19 cellular contexts compared by ENCODE assay signal in genomic region chr7:83640731-83641533, GRCh38. TPM values are rescaled to one million over a fixed set of nuclear protein-coding genes. Genes with fewer than 3 reads are reported as not detected.
A peak's percentile ranks its signal among the peaks of the same experiment; 100 is the strongest.
DNase-seq lines count a peak whose midpoint lies in the region; ATAC-seq and TF ChIP-seq lines count a peak whose summit lies in the region.
"Had no signal": no experiment of that assay in that cellular context is flagged by ENCODE, and none has a peak within 500 bp of the region (broad histone marks: within the 10 kb centered on the region; RNA-seq: fewer than 3 reads in every experiment).

No MANE protein-coding gene starts in this region.

- no peaks in the 10 kb centered on the region for H3K9me2 ChIP-seq in MM.1S (replicated peaks; ENCODE audit: insufficient read depth, low read length)

- WGBS in heart right ventricle, 2 donors: 77 to 91% methylated on average over 1 of the region's 1 CpG

- peak overlapping the region; percentile 30 for H2AFZ ChIP-seq in MM.1S (ENCODE audit: low read length)

- no peak for ATAC-seq in heart right ventricle

- peak; percentile 58 for DNase-seq in DMS53 treated with DMSO at 0.1 percent for 48 hours (lab: John Stamatoyannopoulos, UW; ENCODE audit: unreplicated experiment)
- DNase-seq in MM.1S: peak; percentile 51
- no peak for DNase-seq in neural crest cell (ENCODE audit: low read depth, low spot score)
- no peak for DNase-seq in stimulated activated CD4-positive, alpha-beta T cell treated with anti-CD3 and anti-CD28 coated beads, Interleukin-1b, Interleukin-23, amount 100 ng/mL, for 48 hours
- no peak for DNase-seq in T-helper 1 cell
- DNase-seq in heart right ventricle: no peak
- DNase-seq: AML-193, DMS79 treated with DMSO at 0.1 percent for 48 hours, NCI-H1092, NCI-H146, NCI-H2107, NCI-H2227 treated with DMSO at 0.1 percent for 48 hours, NCI-H524, SHP77 treated with DMSO at 0.1 percent for 48 hours had no signal

- H3K27ac ChIP-seq in MM.1S (ENCODE audit: low read length): no peak overlapping the region
- H3K27ac ChIP-seq in VCaP: peak overlapping the region; percentile 79
- no peak overlapping the region for H3K27ac ChIP-seq in heart right ventricle
- H3K27ac ChIP-seq: KMS-11 had no signal

- TF ChIP-seq CTCF in MM.1S (IDR thresholded peaks at IDR 0.05; ENCODE audit: low read length) (no peak), VCaP (conservative IDR thresholded peaks at IDR 0.05) (no peak), neural crest cell (conservative IDR thresholded peaks at IDR 0.05) (no peak), heart right ventricle (IDR thresholded peaks at IDR 0.05) (no peak)

- intact Hi-C loops in heart right ventricle (cut with DNase I): no loop called here

- H4K20me1 ChIP-seq in MM.1S (ENCODE audit: insufficient read depth, low read length): no peaks in the 10 kb centered on the region

- H3K4me1 ChIP-seq in MM.1S (ENCODE audit: low read length): peaks cover 6% of the 10 kb centered on the region; the same call in 1 of the 2 replicates
- H3K4me1 ChIP-seq in heart right ventricle: no peaks in the 10 kb centered on the region

- H3K9me3 ChIP-seq in MM.1S (replicated peaks; ENCODE audit: insufficient read depth, low read length): no peaks in the 10 kb centered on the region
- no peaks in the 10 kb centered on the region for H3K9me3 ChIP-seq in heart right ventricle

- no peak overlapping the region for H3K9ac ChIP-seq in MM.1S (ENCODE audit: low read length)
- H3K9ac ChIP-seq: KMS-11 had no signal

- peak overlapping the region; percentile 71 for H3K27ac Mint-ChIP-seq in neural crest cell (ENCODE audit: unreplicated experiment)
- H3K27ac Mint-ChIP-seq: CD14-positive monocyte had no signal

- no peaks in the 10 kb centered on the region for H3F3A ChIP-seq in MM.1S (ENCODE audit: insufficient read depth, low read length)

- H3K27me3 ChIP-seq in MM.1S (replicated peaks; ENCODE audit: insufficient read depth, low read length): no peaks in the 10 kb centered on the region
- no peaks in the 10 kb centered on the region for H3K27me3 ChIP-seq in heart right ventricle

- peak overlapping the region; percentile 22; the same call in 1 of the 2 replicates for H3K4me2 ChIP-seq in MM.1S (ENCODE audit: low read depth, low read length)
- H3K4me2 ChIP-seq: KMS-11 had no signal

- H3K4me3 Mint-ChIP-seq in neural crest cell: no peak overlapping the region
- H3K4me3 Mint-ChIP-seq: CD14-positive monocyte had no signal

- H3K36me3 Mint-ChIP-seq in neural crest cell (ENCODE audit: low read depth): no peaks in the 10 kb centered on the region
- H3K36me3 Mint-ChIP-seq: CD14-positive monocyte had no signal

- no peaks in the 10 kb centered on the region for H3K4me1 Mint-ChIP-seq in neural crest cell
- H3K4me1 Mint-ChIP-seq: CD14-positive monocyte had no signal

- no peaks in the 10 kb centered on the region for H3K79me2 ChIP-seq in MM.1S (ENCODE audit: low read length)

- H3K9me3 Mint-ChIP-seq in neural crest cell: no peaks in the 10 kb centered on the region

- H3K36me3 ChIP-seq in MM.1S (replicated peaks; ENCODE audit: insufficient read depth, low read length) (no peaks in the 10 kb centered on the region), heart right ventricle (no peaks in the 10 kb centered on the region)

- H3K27me3 Mint-ChIP-seq in neural crest cell (ENCODE audit: low read depth): no peaks in the 10 kb centered on the region

- H3K4me3 ChIP-seq in MM.1S (ENCODE audit: low read length): no peak overlapping the region
- no peak overlapping the region for H3K4me3 ChIP-seq in heart right ventricle

RNA-seq across cellular contexts. Expression of gene SEMA3E, which starts 8.0 kb away (rescaled TPM):
- total RNA-seq in neural crest cell: 0.09 and 0.41 TPM in 2 replicates
- under 1 TPM in 7 of 10 donors, not detected in 3; 0.17 to 0.53 (median 0.32) TPM for total RNA-seq in heart right ventricle
- under 1 TPM in 1 of 2 donors, not detected in 1; under 0.01 TPM for polyA plus RNA-seq in heart right ventricle
- total RNA-seq: A673, M059J had no signal
- polyA plus RNA-seq: CD14-positive monocyte had no signal

Comparison
In these comparisons a context has a peak if more than half of its experiments do, and no peak if none do; other contexts are left out.
1. DNase-seq: peak in DMS53 treated with DMSO at 0.1 percent for 48 hours (single experiment) and MM.1S (single experiment); none in neural crest cell (single experiment), stimulated activated CD4-positive, alpha-beta T cell treated with anti-CD3 and anti-CD28 coated beads, Interleukin-1b, Interleukin-23, amount 100 ng/mL, for 48 hours (single experiment), T-helper 1 cell (0 of 5) and heart right ventricle (0 of 2).